Comparison of ENCODE assay signal across 5 cellular contexts in genomic region chr2:169562084-169562483, GRCh38. TPM values are rescaled to one million over a fixed set of nuclear protein-coding genes. Genes with fewer than 3 reads are reported as not detected.
"Had no signal": no experiment of that assay in that cellular context is flagged by ENCODE, and none has a peak within 500 bp of the region (broad histone marks: within the 10 kb centered on the region; RNA-seq: fewer than 3 reads in every experiment).

No MANE protein-coding gene starts in this region.

RNA-seq across cellular contexts. Expression of gene KLHL41, which starts 52.6 kb away (rescaled TPM):
- total RNA-seq: GM23338, H1, H9, HT-29 had no signal
- polyA plus RNA-seq: GM23338, H1, IgD-negative memory B cell had no signal
